ENCODE assay signal across 8 cellular contexts in genomic region chr19:35903550-35904179, GRCh38. TPM values are rescaled to one million over a fixed set of nuclear protein-coding genes. Genes with fewer than 3 reads are reported as not detected.
DNase-seq lines count a peak whose midpoint lies in the region; ATAC-seq and TF ChIP-seq lines count a peak whose summit lies in the region.

No MANE protein-coding gene starts in this region.

- DNase-seq in GF-D8 (lab: John Stamatoyannopoulos, UW) (peak; percentile 91), HFF-Myc (ENCODE audit: extremely low read depth, low read depth) (peak; percentile 53), NCI-H2196 (lab: John Stamatoyannopoulos, UW; ENCODE audit: unreplicated experiment) (peak; percentile 49), cerebellar cortex (ENCODE audit: low spot score) (peak; percentile 58), left colon (peak; percentile 81 to 85), T1000 (lab: John Stamatoyannopoulos, UW) (no peak)
- peak; percentile 74 to 80 for DNase-seq in activated CD4-positive, alpha-beta T cell treated with anti-CD3 and anti-CD28 coated beads for 24 hours (ENCODE audit: low read depth in 2 of 2)
- DNase-seq in stimulated activated CD4-positive, alpha-beta T cell treated with anti-CD3 and anti-CD28 coated beads, Interleukin-4, amount 100 ng/mL, for 1 hour = peak; percentile 84

- no peak for TF ChIP-seq CTCF in HFF-Myc (IDR thresholded peaks at IDR 0.05; ENCODE audit: low read depth, low read length, missing control alignments)

- H3K4me3 ChIP-seq in HFF-Myc (replicated peaks; ENCODE audit: low read depth, low read length) = peak overlapping the region; percentile 37

- intact Hi-C loops in left colon (cut with DNase I, micrococcal nuclease) = no loop called here

- peak; percentile 12 for ATAC-seq in left colon

RNA-seq across cellular contexts. Expression of gene HCST, which starts 1.3 kb away (rescaled TPM):
- 1 to 10 TPM; 1.0 to 6.1 TPM for total RNA-seq in left colon

RNA-seq across cellular contexts. Expression of gene NFKBID, which starts 3.3 kb away (rescaled TPM):
- 10 to 100 TPM; 10.0 to 10.1 TPM for total RNA-seq in left colon

RNA-seq across cellular contexts. Expression of gene TYROBP, which starts 4.4 kb away (rescaled TPM):
- total RNA-seq in left colon = 10 to 100 TPM in 1 of 2 donors, 1 to 10 TPM in 1; 8.2 to 41.3 TPM

RNA-seq across cellular contexts. Expression of gene LRFN3, which starts 32.5 kb away (rescaled TPM):
- total RNA-seq in left colon = 10 to 100 TPM; 12.5 to 14.7 TPM

RNA-seq across cellular contexts. Expression of gene APLP1, which starts 35.3 kb away (rescaled TPM):
- 1 to 10 TPM; 1.8 to 4.7 TPM for total RNA-seq in left colon
